In the genomic region with DNA sequence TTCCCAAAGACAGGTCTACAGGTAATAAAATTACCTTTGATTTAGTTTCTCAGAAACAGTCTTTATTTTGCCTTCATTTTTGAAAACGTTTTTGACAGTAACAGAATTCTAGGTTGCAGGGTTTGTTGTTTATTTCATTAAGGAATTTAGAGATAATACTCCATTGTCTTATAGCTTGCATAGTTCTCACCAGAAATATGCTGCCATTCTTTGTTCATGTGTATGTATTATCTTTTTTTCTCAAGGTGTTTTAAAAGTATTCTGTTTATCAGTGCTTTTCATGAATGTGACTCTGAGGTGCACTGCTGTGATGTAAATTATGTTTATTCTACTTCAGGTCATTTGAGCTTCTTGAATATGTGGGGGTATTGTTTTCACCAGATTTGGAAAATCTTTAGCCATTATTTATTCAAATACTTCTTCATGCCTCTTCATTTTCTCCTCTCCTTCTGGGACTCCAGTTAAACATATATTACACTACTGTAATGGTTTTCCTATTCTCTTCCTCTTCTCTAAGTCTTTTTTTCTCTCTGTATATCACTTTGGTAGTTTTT, we compare ENCODE assay signal across 22 cellular contexts.
"Had no signal": no experiment of that assay in that cellular context is flagged by ENCODE, and none has a peak within 500 bp of the region (broad histone marks: within the 10 kb centered on the region; RNA-seq: fewer than 3 reads in every experiment).

No MANE protein-coding gene starts in this region.

- H3K27ac Mint-ChIP-seq: activated B cell treated with CpG ODN at 0.5 μM for 24 hours; activated CD4-positive, alpha-beta memory T cell treated with anti-CD3 and anti-CD28 coated beads, Interleukin-2, amount 10 ng/mL, durations not matched to agents 7 days and 5 days; activated CD4-positive, alpha-beta T cell treated with anti-CD3 and anti-CD28 coated beads, Interleukin-2, amount 10 ng/mL, durations not matched to agents 7 days and 5 days; activated naive CD8-positive, alpha-beta T cell treated with anti-CD3 and anti-CD28 coated beads, Interleukin-2, amount 10 ng/mL, durations not matched to agents 7 days and 5 days; T-helper 1 cell treated with Interleukin-12 subunit alpha and Interleukin-12 subunit beta and Interleukin-4 antibody, amounts not matched to agents 30 μg/mL and 1 μg/mL, for 36 hours had no signal

- DNase-seq: activated B cell treated with CpG ODN at 0.5 μM for 24 hours; activated CD4-positive, alpha-beta memory T cell treated with anti-CD3 and anti-CD28 coated beads, Interleukin-2, amount 10 ng/mL, durations not matched to agents 7 days and 5 days; activated CD4-positive, alpha-beta T cell treated with anti-CD3 and anti-CD28 coated beads, Interleukin-2, amount 10 ng/mL, durations not matched to agents 7 days and 5 days; activated naive CD4-positive, alpha-beta T cell treated with anti-CD3 and anti-CD28 coated beads, Interleukin-2, amount 50 U/mL, for 16 hours; activated naive CD8-positive, alpha-beta T cell treated with anti-CD3 and anti-CD28 coated beads, Interleukin-2, amount 10 ng/mL, durations not matched to agents 7 days and 5 days; activated T-cell treated with anti-CD3 and anti-CD28 coated beads for 4 hours; aorta; caudate nucleus; Karpas-422; NCI-H146; NCI-H187 treated with DMSO at 0.1 percent for 48 hours; NCI-H2081 treated with DMSO at 0.1 percent for 48 hours; NCI-H2171 treated with DMSO at 0.1 percent for 48 hours; NCI-H345; NCI-H510A; NCI-H526 treated with DMSO at 0.1 percent for 48 hours; NCI-H82; OCI-M1; SHP77 treated with DMSO at 0.1 percent for 48 hours had no signal

- H3K27me3 Mint-ChIP-seq: activated B cell treated with CpG ODN at 0.5 μM for 24 hours; activated CD4-positive, alpha-beta memory T cell treated with anti-CD3 and anti-CD28 coated beads, Interleukin-2, amount 10 ng/mL, durations not matched to agents 7 days and 5 days; activated CD4-positive, alpha-beta T cell treated with anti-CD3 and anti-CD28 coated beads, Interleukin-2, amount 10 ng/mL, durations not matched to agents 7 days and 5 days; activated naive CD8-positive, alpha-beta T cell treated with anti-CD3 and anti-CD28 coated beads, Interleukin-2, amount 10 ng/mL, durations not matched to agents 7 days and 5 days had no signal

- H3K4me3 ChIP-seq: K562 had no signal

- H3K4me1 Mint-ChIP-seq: activated B cell treated with CpG ODN at 0.5 μM for 24 hours; activated CD4-positive, alpha-beta memory T cell treated with anti-CD3 and anti-CD28 coated beads, Interleukin-2, amount 10 ng/mL, durations not matched to agents 7 days and 5 days; activated CD4-positive, alpha-beta T cell treated with anti-CD3 and anti-CD28 coated beads, Interleukin-2, amount 10 ng/mL, durations not matched to agents 7 days and 5 days; activated naive CD8-positive, alpha-beta T cell treated with anti-CD3 and anti-CD28 coated beads, Interleukin-2, amount 10 ng/mL, durations not matched to agents 7 days and 5 days had no signal

- H3K27ac ChIP-seq: breast epithelium had no signal

- H3K27me3 ChIP-seq: breast epithelium had no signal

- H3K4me1 ChIP-seq: breast epithelium had no signal

- H3K4me3 Mint-ChIP-seq: activated B cell treated with CpG ODN at 0.5 μM for 24 hours; activated CD4-positive, alpha-beta memory T cell treated with anti-CD3 and anti-CD28 coated beads, Interleukin-2, amount 10 ng/mL, durations not matched to agents 7 days and 5 days; activated CD4-positive, alpha-beta T cell treated with anti-CD3 and anti-CD28 coated beads, Interleukin-2, amount 10 ng/mL, durations not matched to agents 7 days and 5 days; activated naive CD8-positive, alpha-beta T cell treated with anti-CD3 and anti-CD28 coated beads, Interleukin-2, amount 10 ng/mL, durations not matched to agents 7 days and 5 days; T-helper 1 cell treated with Interleukin-12 subunit alpha and Interleukin-12 subunit beta and Interleukin-4 antibody, amounts not matched to agents 30 μg/mL and 1 μg/mL, for 36 hours had no signal
